In the genomic region with DNA sequence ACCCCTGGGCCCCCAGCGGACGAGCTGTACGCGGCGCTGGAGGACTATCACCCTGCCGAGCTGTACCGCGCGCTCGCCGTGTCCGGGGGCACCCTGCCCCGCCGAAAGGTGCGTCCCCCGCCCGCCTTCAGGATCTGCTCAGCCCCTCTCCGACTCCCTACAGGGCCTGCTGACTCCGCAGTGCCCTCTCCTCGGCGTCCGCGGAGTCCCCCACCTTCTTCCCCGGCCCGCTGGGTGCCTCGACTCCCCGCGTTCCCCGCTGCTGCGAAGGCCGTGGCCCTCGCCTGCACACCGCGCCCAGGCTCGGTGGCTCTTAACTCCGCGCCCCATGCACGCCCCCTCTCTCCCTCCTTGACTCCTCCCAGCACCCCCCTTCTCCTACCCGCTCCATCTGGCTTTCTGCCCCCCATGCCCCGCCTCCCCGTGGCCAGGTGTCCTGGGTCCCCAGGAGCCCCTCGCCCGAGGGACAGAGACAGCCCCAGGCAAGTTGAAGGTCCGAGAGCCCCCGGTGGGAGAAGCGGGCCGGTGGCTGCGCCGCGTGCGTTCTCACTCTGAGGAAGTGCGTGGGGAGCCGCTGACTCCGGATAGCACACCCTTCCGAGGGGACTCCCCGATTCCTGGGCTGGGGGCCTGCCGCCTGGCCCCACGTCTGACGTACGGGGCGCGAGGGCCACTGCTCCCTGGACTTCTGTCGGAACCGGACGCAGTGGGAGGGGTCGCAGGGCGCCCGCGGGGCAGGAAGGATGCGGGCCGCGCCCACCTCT, we compare ENCODE assay signal across 8 cellular contexts. TPM values are rescaled to one million over a fixed set of nuclear protein-coding genes. Genes with fewer than 3 reads are reported as not detected.
DNase-seq lines count a peak whose midpoint lies in the region; ATAC-seq and TF ChIP-seq lines count a peak whose summit lies in the region.

No MANE protein-coding gene starts in this region.

- H3K4me1 Mint-ChIP-seq in progenitor cell of endocrine pancreas (ENCODE audit: low read depth): peaks cover 15% of the 10 kb centered on the region

- no peak overlapping the region for H3K9ac ChIP-seq in MM.1S (ENCODE audit: low read length)

- no peaks in the 10 kb centered on the region for H3K9me2 ChIP-seq in MM.1S (replicated peaks; ENCODE audit: insufficient read depth, low read length)

- no peak overlapping the region for H2AFZ ChIP-seq in MM.1S (ENCODE audit: low read length)

- WGBS in gastroesophageal sphincter (ENCODE audit: low coverage in 1 of 2), 2 donors: 2 to 20% methylated on average over 2 to 19 of the region's 72 CpGs

- no peaks in the 10 kb centered on the region for H3K9me3 ChIP-seq in MM.1S (replicated peaks; ENCODE audit: insufficient read depth, low read length)
- no peaks in the 10 kb centered on the region for H3K9me3 ChIP-seq in gastroesophageal sphincter

- no peaks in the 10 kb centered on the region for H4K20me1 ChIP-seq in MM.1S (ENCODE audit: insufficient read depth, low read length)

- H3K9me3 Mint-ChIP-seq in progenitor cell of endocrine pancreas (ENCODE audit: low read depth): no peaks in the 10 kb centered on the region

- H3K4me3 Mint-ChIP-seq in progenitor cell of endocrine pancreas (ENCODE audit: low read depth): peak overlapping the region; percentile 76

- no peak for TF ChIP-seq EP300 in gastroesophageal sphincter (IDR thresholded peaks at IDR 0.05)

- H3K4me1 ChIP-seq in MM.1S (ENCODE audit: low read length) (no peaks in the 10 kb centered on the region), gastroesophageal sphincter (peaks cover 0 to 83% (median 15%) of the 10 kb centered on the region in 3 donors)

- no peak for DNase-seq in MM.1S
- peak; percentile 35 for DNase-seq in activated T-helper 1 cell treated with Interleukin-2 at 50 U/mL for 16 hours (ENCODE audit: low read depth)
- no peak for DNase-seq in progenitor cell of endocrine pancreas (ENCODE audit: low spot score, unreplicated experiment)
- DNase-seq in T1000 (lab: John Stamatoyannopoulos, UW): no peak
- no peak for DNase-seq in HT-29 (ENCODE audit: low spot score)

- H3K27me3 ChIP-seq in MM.1S (replicated peaks; ENCODE audit: insufficient read depth, low read length): peaks cover 82% of the 10 kb centered on the region
- H3K27me3 ChIP-seq in gastroesophageal sphincter: peaks cover 31% of the 10 kb centered on the region

- H3K4me2 ChIP-seq in MM.1S (ENCODE audit: low read depth, low read length): peak overlapping the region; percentile 47; the same call in 1 of the 2 replicates

- H3K4me3 ChIP-seq in MM.1S (ENCODE audit: low read length) (no peak overlapping the region; the same call in 1 of the 2 replicates), gastroesophageal sphincter (peak overlapping the region; percentile 35 to 85)

- TF ChIP-seq CTCF in MM.1S (IDR thresholded peaks at IDR 0.05; ENCODE audit: low read length) (no peak), gastroesophageal sphincter (IDR thresholded peaks at IDR 0.05) (no peak), progenitor cell of endocrine pancreas (IDR thresholded peaks at IDR 0.05; ENCODE audit: unreplicated experiment) (peak; percentile 7)

- H3K27me3 Mint-ChIP-seq in progenitor cell of endocrine pancreas: peaks cover 28% of the 10 kb centered on the region

- H3K27ac Mint-ChIP-seq in progenitor cell of endocrine pancreas: no peak overlapping the region

- no peaks in the 10 kb centered on the region for H3K36me3 ChIP-seq in MM.1S (replicated peaks; ENCODE audit: insufficient read depth, low read length)
- H3K36me3 ChIP-seq in gastroesophageal sphincter: peaks cover 0 to 20% of the 10 kb centered on the region in 2 donors

- no peaks in the 10 kb centered on the region for H3K79me2 ChIP-seq in MM.1S (ENCODE audit: low read length)

- H3K36me3 Mint-ChIP-seq in progenitor cell of endocrine pancreas (ENCODE audit: insufficient read depth): peaks cover 5% of the 10 kb centered on the region

- ATAC-seq in gastroesophageal sphincter: peak; percentile 24
- no peak for ATAC-seq in HG02885 (IDR thresholded peaks at IDR 0.05; ENCODE audit: poor library complexity, unreplicated experiment)
- no peak for ATAC-seq in GM18517 (IDR thresholded peaks at IDR 0.05; ENCODE audit: unreplicated experiment)

- TF ChIP-seq POLR2A in gastroesophageal sphincter (IDR thresholded peaks at IDR 0.05): peak in 1 of 2 donors; percentile 19

- no peaks in the 10 kb centered on the region for H3F3A ChIP-seq in MM.1S (ENCODE audit: insufficient read depth, low read length)

- H3K27ac ChIP-seq in MM.1S (ENCODE audit: low read length) (no peak overlapping the region), gastroesophageal sphincter (peak overlapping the region; percentile 8 to 89 (median 88))

RNA-seq across cellular contexts. Expression of gene TAMALIN, which starts 0.6 kb away (rescaled TPM):
- total RNA-seq in gastroesophageal sphincter: 10 to 100 TPM; 11.8 to 18.0 (median 16.1) TPM
- total RNA-seq in progenitor cell of endocrine pancreas: 12.5 and 15.5 TPM in 2 replicates
- 0.05 TPM in 1 of 2 replicates, not detected in the other for total RNA-seq in HT-29 (2014; rRNA removed; shearing (Covaris generic))

RNA-seq across cellular contexts. Expression of gene NR4A1, which starts 43.9 kb away (rescaled TPM):
- total RNA-seq in gastroesophageal sphincter: 10 to 100 TPM; 29.9 to 67.2 (median 35.2) TPM
- total RNA-seq in progenitor cell of endocrine pancreas: 21.7 and 22.8 TPM in 2 replicates
- total RNA-seq in HT-29 (2014; rRNA removed; shearing (Covaris generic)): 49.6 and 61.2 TPM in 2 replicates

RNA-seq across cellular contexts. Expression of gene ACVR1B, which starts 55.8 kb away (rescaled TPM):
- 10 to 100 TPM in 2 of 4 donors, 1 to 10 TPM in 2; 6.5 to 17.9 (median 10.5) TPM for total RNA-seq in gastroesophageal sphincter
- 65.1 and 65.7 TPM in 2 replicates for total RNA-seq in progenitor cell of endocrine pancreas
- 10.6 and 14.2 TPM in 2 replicates for total RNA-seq in HT-29 (2014; rRNA removed; shearing (Covaris generic))

Comparison
In these comparisons a context has a peak if more than half of its experiments do, and no peak if none do; other contexts are left out.
1. RNA of gene TAMALIN, which starts 0.6 kb away (total RNA-seq): 11.8 to 18.0 TPM in gastroesophageal sphincter and 12.5 to 15.5 TPM in progenitor cell of endocrine pancreas; 0.05 TPM in HT-29; every median in the first group is over 10 times any median in the second.